ENCODE assay signal across 10 cellular contexts in genomic region chr10:94076325-94076841, GRCh38.
DNase-seq lines count a peak whose midpoint lies in the region; ATAC-seq, FAIRE-seq and TF ChIP-seq lines count a peak whose summit lies in the region.
"Had no signal": no experiment of that assay in that cellular context is flagged by ENCODE, and none has a peak within 500 bp of the region (broad histone marks: within the 10 kb centered on the region; RNA-seq: fewer than 3 reads in every experiment).

No MANE protein-coding gene starts in this region.

- DNase-seq in HT1080 (ENCODE audit: low read depth) (peak; percentile 43), brain microvascular endothelial cell (peak; percentile 29), keratinocyte (ENCODE audit: low read depth, low spot score) (no peak), thoracic aorta (ENCODE audit: low spot score) (no peak), NCI-H524 treated with DMSO at 0.1 percent for 48 hours (lab: John Stamatoyannopoulos, UW) (no peak), NOMO-1 treated with DMSO at 0.1 percent for 48 hours (lab: John Stamatoyannopoulos, UW; ENCODE audit: unreplicated experiment) (no peak), COLO668 (lab: John Stamatoyannopoulos, UW; ENCODE audit: unreplicated experiment) (no peak)
- DNase-seq: activated CD4-positive, alpha-beta T cell treated with anti-CD3 and anti-CD28 coated beads, Interleukin-2, amount 10 ng/mL, durations not matched to agents 24 days and 14 days had no signal

- H3K79me2 ChIP-seq in keratinocyte (ENCODE audit: control insufficient read depth, insufficient read depth, low read length): no peaks in the 10 kb centered on the region

- no peaks in the 10 kb centered on the region for H3K9me1 ChIP-seq in keratinocyte (ENCODE audit: control insufficient read depth, extremely low read depth, insufficient read depth, low read length)

- no peak overlapping the region for H3K27ac ChIP-seq in brain microvascular endothelial cell
- no peak overlapping the region for H3K27ac ChIP-seq in keratinocyte (ENCODE audit: control insufficient read depth, insufficient read depth, low read length)
- H3K27ac ChIP-seq in thoracic aorta: no peak overlapping the region
- H3K27ac ChIP-seq: KMS-11 had no signal

- no peaks in the 10 kb centered on the region for H3K36me3 ChIP-seq in brain microvascular endothelial cell (replicated peaks)
- H3K36me3 ChIP-seq in keratinocyte (ENCODE audit: control insufficient read depth in 2 of 2, extremely low read depth in 1 of 2, insufficient read depth in 2 of 2, low read length in 2 of 2): no peaks in the 10 kb centered on the region
- H3K36me3 ChIP-seq in thoracic aorta: no peaks in the 10 kb centered on the region

- peak; percentile 67 for TF ChIP-seq CTCF in brain microvascular endothelial cell (IDR thresholded peaks at IDR 0.05; ENCODE audit: low read depth, low read length, missing control alignments)
- peak in 2 of 3 experiments; percentile 6 to 27 for TF ChIP-seq CTCF in keratinocyte (optimal IDR thresholded peaks at IDR 0.05 in 1 of 3, IDR thresholded peaks at IDR 0.05 in 1 of 3, conservative IDR thresholded peaks at IDR 0.05 in 1 of 3; ENCODE audit: extremely low read depth in 1 of 3, insufficient read depth in 2 of 3, low read length in 3 of 3)
- TF ChIP-seq CTCF in thoracic aorta (IDR thresholded peaks at IDR 0.05): peak; percentile 69

- no peak overlapping the region for H2AFZ ChIP-seq in keratinocyte (ENCODE audit: control insufficient read depth, low read length)

- H3K4me1 ChIP-seq in keratinocyte (ENCODE audit: control insufficient read depth, extremely low read depth, insufficient read depth, low read length): no peaks in the 10 kb centered on the region
- H3K4me1 ChIP-seq in thoracic aorta (ENCODE audit: control insufficient read depth in 1 of 2, low read depth in 2 of 2): peaks cover 5 to 7% of the 10 kb centered on the region in 2 donors

- peak; percentile 73 for ATAC-seq in thoracic aorta (ENCODE audit: insufficient number of reproducible peaks, low FRiP score, low read depth)

- no peak overlapping the region for H3K4me3 ChIP-seq in brain microvascular endothelial cell (ENCODE audit: low read depth, low read length)
- H3K4me3 ChIP-seq in keratinocyte (ENCODE audit: control insufficient read depth in 2 of 3, extremely low read depth in 1 of 3, insufficient read depth in 2 of 3, low read depth in 1 of 3, low read length in 3 of 3): no peak overlapping the region
- peak overlapping the region; percentile 34 for H3K4me3 ChIP-seq in thoracic aorta

- H3K9ac ChIP-seq in keratinocyte (ENCODE audit: control insufficient read depth, extremely low read depth, insufficient read depth, low read length): no peak overlapping the region
- H3K9ac ChIP-seq: KMS-11 had no signal

- no peak overlapping the region for H3K4me2 ChIP-seq in keratinocyte (ENCODE audit: control insufficient read depth, extremely low read depth, insufficient read depth, low read depth, low read length)
- H3K4me2 ChIP-seq: KMS-11 had no signal

- H4K20me1 ChIP-seq in keratinocyte (ENCODE audit: control insufficient read depth, extremely low read depth, insufficient read depth, low read length): no peaks in the 10 kb centered on the region

- H3K9me3 ChIP-seq in keratinocyte (ENCODE audit: control insufficient read depth, low read depth, low read length) (no peaks in the 10 kb centered on the region), thoracic aorta (no peaks in the 10 kb centered on the region)

- in situ Hi-C loops in brain microvascular endothelial cell (cut with HindIII; ENCODE audit: low pct_ligation_motif_present, low sequenced_read_pairs): no loop called here

- dilution Hi-C loops in keratinocyte (cut with MboI; ENCODE audit: extremely low pct_ligation_motif_present, low sequenced_read_pairs): no loop called here

- FAIRE-seq in keratinocyte (lab: Jason Lieb, UNC): no peak
- FAIRE-seq: GM19239 had no signal

- H3K27me3 ChIP-seq in brain microvascular endothelial cell (replicated peaks) (no peaks in the 10 kb centered on the region), keratinocyte (ENCODE audit: control insufficient read depth, extremely low read depth, insufficient read depth, low read length) (no peaks in the 10 kb centered on the region), thoracic aorta (replicated peaks; ENCODE audit: insufficient read depth) (no peaks in the 10 kb centered on the region)

Comparison
In these comparisons a context has a peak if more than half of its experiments do, and no peak if none do; other contexts are left out.
1. DNase-seq: peak in HT1080 (single experiment) and brain microvascular endothelial cell (single experiment); none in keratinocyte (single experiment), thoracic aorta (single experiment), NCI-H524 treated with DMSO at 0.1 percent for 48 hours (single experiment), NOMO-1 treated with DMSO at 0.1 percent for 48 hours (single experiment) and COLO668 (single experiment).
2. CTCF ChIP-seq: peak in every context shown above with its lines; median percentile 69 in thoracic aorta; 67 in brain microvascular endothelial cell; 16 in keratinocyte.